In genomic region chr11:57641011-57641410, GRCh38 we compare ENCODE assay signal across 10 cellular contexts. TPM values are rescaled to one million over a fixed set of nuclear protein-coding genes. Genes with fewer than 3 reads are reported as not detected.
DNase-seq lines count a peak whose midpoint lies in the region; ATAC-seq and TF ChIP-seq lines count a peak whose summit lies in the region.
"Had no signal": no experiment of that assay in that cellular context is flagged by ENCODE, and none has a peak within 500 bp of the region (broad histone marks: within the 10 kb centered on the region; RNA-seq: fewer than 3 reads in every experiment).

No MANE protein-coding gene starts in this region.

- peak overlapping the region; percentile 98 for H3K4me3 Mint-ChIP-seq in type B pancreatic cell
- peak overlapping the region in 1 of 8 donors; percentile 32 for H3K4me3 Mint-ChIP-seq in CD4-positive, alpha-beta memory T cell
- H3K4me3 Mint-ChIP-seq: CD14-positive monocyte; effector memory CD8-positive, alpha-beta T cell had no signal

- H3K4me1 Mint-ChIP-seq in type B pancreatic cell (ENCODE audit: unreplicated experiment), result peaks cover 51% of the 10 kb centered on the region
- peaks cover 6 to 16% (median 8%) of the 10 kb centered on the region in 4 donors for H3K4me1 Mint-ChIP-seq in CD4-positive, alpha-beta memory T cell

- peaks cover 17% of the 10 kb centered on the region for H3K36me3 Mint-ChIP-seq in type B pancreatic cell
- no peaks in the 10 kb centered on the region for H3K36me3 Mint-ChIP-seq in CD4-positive, alpha-beta memory T cell

- no peak for ATAC-seq in RWPE2 (ENCODE audit: low read depth)

- H3K36me3 ChIP-seq in RWPE2 (ENCODE audit: low read depth) (no peaks in the 10 kb centered on the region; the same call in 1 of the 2 replicates), cardiac muscle cell (no peaks in the 10 kb centered on the region)
- H3K36me3 ChIP-seq in CD4-positive, alpha-beta memory T cell (ENCODE audit: insufficient read depth, low read length), result no peaks in the 10 kb centered on the region

- no peaks in the 10 kb centered on the region for H3K9me3 ChIP-seq in RWPE2 (ENCODE audit: severe bottlenecking)
- H3K9me3 ChIP-seq in cardiac muscle cell (ENCODE audit: low read depth), result no peaks in the 10 kb centered on the region
- H3K9me3 ChIP-seq in CD4-positive, alpha-beta memory T cell (ENCODE audit: control insufficient read depth in 1 of 2, low read length in 2 of 2), result no peaks in the 10 kb centered on the region

- H3K27ac ChIP-seq in RWPE2 (ENCODE audit: poor library complexity, severe bottlenecking) (peak overlapping the region; percentile 83), cardiac muscle cell (peak overlapping the region; percentile 100)
- H3K27ac ChIP-seq in CD4-positive, alpha-beta memory T cell (ENCODE audit: low read depth, low read length), result no peak overlapping the region

- H3K27ac Mint-ChIP-seq in type B pancreatic cell, result peak overlapping the region; percentile 98
- peak overlapping the region in 1 of 7 donors; percentile 57 for H3K27ac Mint-ChIP-seq in CD4-positive, alpha-beta memory T cell
- H3K27ac Mint-ChIP-seq: effector memory CD8-positive, alpha-beta T cell had no signal

- H3K4me1 ChIP-seq in RWPE2 (ENCODE audit: insufficient read depth, poor library complexity, severe bottlenecking), result peaks cover 16% of the 10 kb centered on the region
- H3K4me1 ChIP-seq in cardiac muscle cell (ENCODE audit: low read depth), result peaks cover 45% of the 10 kb centered on the region
- peaks cover 22% of the 10 kb centered on the region for H3K4me1 ChIP-seq in CD4-positive, alpha-beta memory T cell (ENCODE audit: insufficient read depth, low read length)

- CTCF ChIA-PET in CD4-positive, alpha-beta memory T cell (lab: Charles Lee; ENCODE audit: partially characterized antibody), result interaction anchor here (0.7 to 8.0 kb wide), 32 partner anchors 9 to 304 kb away, joined by 3 to 181 read pairs (median 4); partner anchors contain the start of genes UBE2L6 and YPEL4

- POLR2A ChIA-PET in CD4-positive, alpha-beta memory T cell (lab: Charles Lee; ENCODE audit: partially characterized antibody), result interaction anchor here (4.1 kb wide), 1 partner anchor 73 kb away, joined by 20 read pairs; the partner anchor contains the start of gene UBE2L6

- H3K27me3 ChIP-seq in RWPE2 (ENCODE audit: insufficient read depth, poor library complexity, severe bottlenecking) (no peaks in the 10 kb centered on the region), cardiac muscle cell (no peaks in the 10 kb centered on the region)
- peaks cover 21% of the 10 kb centered on the region for H3K27me3 ChIP-seq in CD4-positive, alpha-beta memory T cell (ENCODE audit: insufficient read depth, low read length)

- no peak overlapping the region for H3K4me3 ChIP-seq in RWPE2 (ENCODE audit: severe bottlenecking)
- H3K4me3 ChIP-seq in cardiac muscle cell, result peak overlapping the region; percentile 92
- H3K4me3 ChIP-seq in CD4-positive, alpha-beta memory T cell (ENCODE audit: low read length in 2 of 2), result no peak overlapping the region

- peak; percentile 21 for DNase-seq in NOMO-1 treated with DMSO at 0.1 percent for 48 hours (lab: John Stamatoyannopoulos, UW; ENCODE audit: unreplicated experiment)
- no peak for DNase-seq in NOMO-1 treated with dmso at 0.1 percent for 144 hours (lab: John Stamatoyannopoulos, UW; ENCODE audit: unreplicated experiment)
- DNase-seq in RWPE2 (ENCODE audit: low spot score), result no peak
- DNase-seq in cardiac muscle cell (ENCODE audit: low read depth in 1 of 2, low spot score in 1 of 2), result peak; percentile 51 to 71
- no peak for DNase-seq in type B pancreatic cell (ENCODE audit: extremely low spot score, unreplicated experiment)
- DNase-seq in NCI-H146 (lab: John Stamatoyannopoulos, UW), result no peak
- no peak for DNase-seq in T-helper 1 cell
- no peak for DNase-seq in CD4-positive, alpha-beta memory T cell
- DNase-seq: effector memory CD8-positive, alpha-beta T cell had no signal

- peaks cover 2% of the 10 kb centered on the region for H3K27me3 Mint-ChIP-seq in type B pancreatic cell
- H3K27me3 Mint-ChIP-seq in CD4-positive, alpha-beta memory T cell, result peaks cover 20 to 45% of the 10 kb centered on the region in 2 donors

- intact Hi-C loops in CD4-positive, alpha-beta memory T cell (cut with micrococcal nuclease), result loop anchor here (1.0 to 10.0 kb wide), 5 partner anchors 73 to 884 kb away; no protein-coding TSS in a partner anchor

- no peaks in the 10 kb centered on the region for H3K9me3 Mint-ChIP-seq in type B pancreatic cell
- H3K9me3 Mint-ChIP-seq in CD4-positive, alpha-beta memory T cell, result no peaks in the 10 kb centered on the region
- H3K9me3 Mint-ChIP-seq: effector memory CD8-positive, alpha-beta T cell had no signal

- TF ChIP-seq CTCF in RWPE2 (IDR thresholded peaks at IDR 0.05; ENCODE audit: poor library complexity, severe bottlenecking), result no peak
- peak; percentile 45 for TF ChIP-seq CTCF in cardiac muscle cell (IDR thresholded peaks at IDR 0.05; ENCODE audit: low read depth, low read length)
- TF ChIP-seq CTCF in type B pancreatic cell (conservative IDR thresholded peaks at IDR 0.05), result peak; percentile 45

RNA-seq across cellular contexts. Expression of gene YPEL4, which starts 8.7 kb away (rescaled TPM):
- 0.70 and 1.3 TPM in 2 replicates for total RNA-seq in cardiac muscle cell
- polyA plus RNA-seq in cardiac muscle cell, result 1.1 and 2.1 TPM in 2 replicates
- 0.38 and 0.48 TPM in 2 replicates for total RNA-seq in type B pancreatic cell (ENCODE audit: low replicate concordance)
- total RNA-seq in CD4-positive, alpha-beta memory T cell, result 10 to 100 TPM; 11.8 to 12.6 TPM
- under 1 TPM in 1 of 2 donors, not detected in 1; 0.23 TPM for polyA plus RNA-seq in CD4-positive, alpha-beta memory T cell

RNA-seq across cellular contexts. Expression of gene CLP1, which starts 16.6 kb away (rescaled TPM):
- total RNA-seq in cardiac muscle cell (16.5 and 17.2 TPM in 2 replicates), type B pancreatic cell (ENCODE audit: low replicate concordance) (16.9 and 20.7 TPM in 2 replicates)
- 16.7 and 17.9 TPM in 2 replicates for polyA plus RNA-seq in cardiac muscle cell
- total RNA-seq in CD4-positive, alpha-beta memory T cell, result 10 to 100 TPM; 14.1 to 16.0 TPM
- 10 to 100 TPM in 1 of 2 donors, 1 to 10 TPM in 1; 9.6 to 22.5 TPM for polyA plus RNA-seq in CD4-positive, alpha-beta memory T cell

RNA-seq across cellular contexts. Expression of gene ZDHHC5, which starts 26.9 kb away (rescaled TPM):
- total RNA-seq in cardiac muscle cell (30.9 and 36.8 TPM in 2 replicates), type B pancreatic cell (ENCODE audit: low replicate concordance) (56.7 and 80.6 TPM in 2 replicates)
- polyA plus RNA-seq in cardiac muscle cell, result 24.9 and 32.1 TPM in 2 replicates
- total RNA-seq in CD4-positive, alpha-beta memory T cell, result 10 to 100 TPM; 73.2 to 75.8 TPM
- polyA plus RNA-seq in CD4-positive, alpha-beta memory T cell, result 10 to 100 TPM; 30.4 to 44.6 TPM

RNA-seq across cellular contexts. Expression of gene SERPING1, which starts 43.5 kb away (rescaled TPM):
- total RNA-seq in cardiac muscle cell, result 42.8 and 51.9 TPM in 2 replicates
- 80.7 and 123 TPM in 2 replicates for polyA plus RNA-seq in cardiac muscle cell
- 58.5 and 74.7 TPM in 2 replicates for total RNA-seq in type B pancreatic cell (ENCODE audit: low replicate concordance)
- not detected for total RNA-seq in CD4-positive, alpha-beta memory T cell
- polyA plus RNA-seq in CD4-positive, alpha-beta memory T cell, result not detected

Comparison
In these comparisons a context has a peak if more than half of its experiments do, and no peak if none do; other contexts are left out.
1. DNase-seq: peak in NOMO-1 treated with DMSO at 0.1 percent for 48 hours (single experiment) and cardiac muscle cell (2 of 2); none in NOMO-1 treated with dmso at 0.1 percent for 144 hours (single experiment), RWPE2 (single experiment), type B pancreatic cell (single experiment), NCI-H146 (single experiment), T-helper 1 cell (0 of 5) and CD4-positive, alpha-beta memory T cell (0 of 5).